ENCODE assay signal across 30 cellular contexts in genomic region chr1:234681990-234682389, GRCh38.
"Had no signal": no experiment of that assay in that cellular context is flagged by ENCODE, and none has a peak within 500 bp of the region (broad histone marks: within the 10 kb centered on the region; RNA-seq: fewer than 3 reads in every experiment).

No MANE protein-coding gene starts in this region.

- H3K27ac Mint-ChIP-seq: immature natural killer cell; naive thymus-derived CD8-positive, alpha-beta T cell; nephron; progenitor cell of endocrine pancreas; stimulated activated naive B cell treated with anti-CD40 and anti-IgM and Interleukin-4, amounts not matched to agents 10 μg/mL and 1 μg/mL and 100 μg/mL, for 72 hours had no signal

- H3K27me3 ChIP-seq: left lung, neutrophil, ovary, stomach, testis, thyroid gland, transverse colon, upper lobe of left lung, vagina had no signal

- H3K27ac ChIP-seq: left lung, lower lobe of right lung, neutrophil, ovary, skin epidermis, stomach, testis, thyroid gland, transverse colon, upper lobe of left lung, vagina had no signal

- H3K27me3 Mint-ChIP-seq: naive thymus-derived CD8-positive, alpha-beta T cell; progenitor cell of endocrine pancreas; stimulated activated naive B cell treated with anti-CD40 and anti-IgM and Interleukin-4, amounts not matched to agents 10 μg/mL and 1 μg/mL and 100 μg/mL, for 72 hours had no signal

- H3K4me3 Mint-ChIP-seq: immature natural killer cell; naive thymus-derived CD8-positive, alpha-beta T cell; nephron; neural crest cell; stimulated activated naive B cell treated with anti-CD40 and anti-IgM and Interleukin-4, amounts not matched to agents 10 μg/mL and 1 μg/mL and 100 μg/mL, for 72 hours had no signal

- H3K4me3 ChIP-seq: left lung, lower lobe of right lung, ovary, skin epidermis, stomach, testis, thyroid gland, transverse colon, upper lobe of left lung, vagina had no signal

- DNase-seq: immature natural killer cell; kidney; left colon; left lung; lower lobe of right lung; mammary epithelial cell; mesenchymal stem cell; naive thymus-derived CD8-positive, alpha-beta T cell; occipital lobe; ovary; retina; right cardiac atrium; stimulated activated CD4-positive, alpha-beta T cell treated with anti-CD3 and anti-CD28 coated beads, Interleukin-12 subunit alpha, Interleukin-12 subunit beta, amount 100 ng/mL, for 4 hours; stimulated activated CD4-positive, alpha-beta T cell treated with anti-CD3 and anti-CD28 coated beads, Interleukin-15, amount 100 ng/mL, for 24 hours; stimulated activated CD4-positive, alpha-beta T cell treated with anti-CD3 and anti-CD28 coated beads, Interleukin-2, amount 100 ng/mL, for 24 hours; stimulated activated CD4-positive, alpha-beta T cell treated with anti-CD3 and anti-CD28 coated beads, Interleukin-4, amount 100 ng/mL, for 1 hour; stimulated activated naive B cell treated with anti-CD40 and anti-IgM and Interleukin-4, amounts not matched to agents 10 μg/mL and 1 μg/mL and 100 μg/mL, for 72 hours; stimulated activated naive CD8-positive, alpha-beta T cell treated with anti-CD3 and anti-CD28 coated beads, Interleukin-15, Interleukin-2, amounts not matched to agents 100 U/mL and 50 U/mL, for 24 hours; stomach; testis; thyroid gland; transverse colon; upper lobe of left lung had no signal

- H3K9me3 ChIP-seq: neutrophil, ovary, testis, thyroid gland, upper lobe of left lung, vagina had no signal

- H3K4me1 Mint-ChIP-seq: immature natural killer cell; naive thymus-derived CD8-positive, alpha-beta T cell; stimulated activated naive B cell treated with anti-CD40 and anti-IgM and Interleukin-4, amounts not matched to agents 10 μg/mL and 1 μg/mL and 100 μg/mL, for 72 hours had no signal

- H3K36me3 ChIP-seq: left lung, lower lobe of right lung, neutrophil, ovary, stomach, thyroid gland, transverse colon, upper lobe of left lung, vagina had no signal

- FAIRE-seq: islet of Langerhans, kidney had no signal

- H3K36me3 Mint-ChIP-seq: immature natural killer cell had no signal
